8 cellular contexts compared by ENCODE assay signal in the genomic region with DNA sequence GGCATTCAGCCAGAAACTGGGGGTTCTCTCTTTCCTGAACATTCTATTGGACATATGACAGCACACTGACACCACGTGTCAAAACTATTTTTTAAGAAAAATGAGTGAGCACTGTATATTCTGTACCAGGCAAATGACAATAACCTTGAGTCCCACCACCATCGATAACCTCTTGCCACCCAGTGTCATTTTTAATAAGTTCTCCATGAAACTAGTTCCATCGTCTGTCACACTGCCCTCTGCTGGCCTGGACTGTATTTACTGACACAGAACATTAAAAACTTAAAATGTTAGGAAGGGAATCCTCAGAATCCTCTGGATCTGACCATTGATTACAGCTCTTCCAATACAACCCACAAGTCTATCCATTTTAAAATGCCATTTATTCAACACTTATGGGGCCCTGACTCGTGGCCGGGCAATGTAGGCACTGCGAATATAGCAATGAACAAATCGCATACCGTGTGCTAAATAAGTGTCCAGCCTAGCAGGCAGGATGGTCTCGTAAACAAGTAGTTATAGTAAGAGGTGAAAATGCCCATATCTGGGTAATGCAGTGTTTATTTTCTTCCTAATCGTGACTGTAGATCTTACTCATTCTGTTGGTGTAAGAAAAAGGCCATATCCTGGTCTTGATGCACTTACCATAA. TPM values are rescaled to one million over a fixed set of nuclear protein-coding genes. Genes with fewer than 3 reads are reported as not detected.
DNase-seq lines count a peak whose midpoint lies in the region; ATAC-seq and TF ChIP-seq lines count a peak whose summit lies in the region.

No MANE protein-coding gene starts in this region.

- DNase-seq in DMS53 treated with DMSO at 0.1 percent for 48 hours (lab: John Stamatoyannopoulos, UW; ENCODE audit: unreplicated experiment) = peak; percentile 21
- DNase-seq in SW480 (ENCODE audit: low spot score) = peak; percentile 26
- DNase-seq in cardiac fibroblast (ENCODE audit: low read depth in 2 of 2) = peak; percentile 56 to 64
- peak; percentile 53 for DNase-seq in left lobe of liver (ENCODE audit: low spot score)
- DNase-seq in stimulated activated CD8-positive, alpha-beta memory T cell treated with anti-CD3 and anti-CD28 coated beads, Interleukin-12 subunit alpha, Interleukin-12 subunit beta, amount 100 ng/mL, for 1 hour (ENCODE audit: low read depth) = peak; percentile 4
- no peak for DNase-seq in NCI-H526 treated with DMSO at 0.1 percent for 48 hours (lab: John Stamatoyannopoulos, UW)

- peak; percentile 65 for ATAC-seq in HG03159 (IDR thresholded peaks at IDR 0.05; ENCODE audit: unreplicated experiment)
- peak; percentile 79 for ATAC-seq in left lobe of liver
- ATAC-seq in GM18511 (IDR thresholded peaks at IDR 0.05; ENCODE audit: unreplicated experiment) = no peak

- peak; percentile 58 for TF ChIP-seq CTCF in cardiac fibroblast (IDR thresholded peaks at IDR 0.05; ENCODE audit: low read depth, low read length)

- no peak overlapping the region for H3K4me3 ChIP-seq in cardiac fibroblast (replicated peaks in 1 of 2; ENCODE audit: low read depth in 2 of 2, low read length in 2 of 2)

RNA-seq across cellular contexts. Expression of a gene that starts 35.9 kb away (rescaled TPM):
- total RNA-seq in left lobe of liver = 1.6 TPM
